In the genomic region with DNA sequence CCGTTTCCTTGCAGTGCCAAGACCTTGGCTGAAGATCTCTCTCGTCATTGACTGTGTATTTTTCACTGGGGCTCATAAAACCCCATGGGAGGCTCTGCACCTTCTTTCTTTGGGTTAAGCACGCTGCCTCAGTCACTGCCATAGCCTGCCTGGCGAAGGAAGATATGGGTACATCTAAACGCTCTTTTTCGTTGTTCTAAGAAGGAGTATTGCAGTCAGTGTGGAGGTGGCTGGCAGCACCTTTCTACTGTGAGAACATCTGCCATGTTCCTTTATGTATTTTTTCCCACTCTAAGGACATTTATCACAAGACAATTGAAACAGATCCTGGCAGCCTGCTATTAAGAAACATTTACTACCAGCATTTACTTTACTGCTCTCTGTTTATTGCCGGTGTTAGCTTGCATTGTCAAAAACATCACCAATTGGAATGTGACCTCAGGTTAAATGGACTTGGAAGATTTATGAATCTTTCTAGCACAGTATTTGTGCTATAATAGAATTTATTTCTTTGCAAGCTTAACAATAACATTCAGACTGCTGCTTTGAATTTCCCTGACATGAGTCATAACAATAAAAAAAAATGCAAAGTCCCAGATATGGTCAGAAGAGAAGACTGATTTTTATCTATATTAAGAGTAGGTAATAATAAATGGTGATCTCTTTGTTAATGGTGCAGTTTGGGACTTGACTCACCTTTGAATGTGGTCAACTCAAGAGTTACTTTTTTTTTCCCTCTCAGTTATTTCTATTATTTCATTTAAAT, we compare ENCODE assay signal across 10 cellular contexts.
DNase-seq lines count a peak whose midpoint lies in the region; ATAC-seq, FAIRE-seq and TF ChIP-seq lines count a peak whose summit lies in the region.
"Had no signal": no experiment of that assay in that cellular context is flagged by ENCODE, and none has a peak within 500 bp of the region (broad histone marks: within the 10 kb centered on the region; RNA-seq: fewer than 3 reads in every experiment).

No MANE protein-coding gene starts in this region.

- no peaks in the 10 kb centered on the region for H3K4me1 Mint-ChIP-seq in endodermal cell

- no peak for TF ChIP-seq CTCF in endodermal cell (conservative IDR thresholded peaks at IDR 0.05)

- no peak overlapping the region for H3K9ac ChIP-seq in endodermal cell (ENCODE audit: extremely low read depth, low read length, poor library complexity, severe bottlenecking)

- FAIRE-seq in small intestine (lab: Jason Lieb, UNC): peak; percentile 49

- peaks cover 2% of the 10 kb centered on the region for H3K36me3 Mint-ChIP-seq in endodermal cell (ENCODE audit: low read depth)

- no peak overlapping the region for H3K4me3 ChIP-seq in endodermal cell (ENCODE audit: low read length)
- no peak overlapping the region for H3K4me3 ChIP-seq in small intestine (ENCODE audit: low read depth in 1 of 2, low read length in 2 of 2)
- no peak overlapping the region for H3K4me3 ChIP-seq in SJCRH30
- H3K4me3 ChIP-seq: dorsolateral prefrontal cortex, skin epidermis had no signal

- no peaks in the 10 kb centered on the region for H3K9me3 Mint-ChIP-seq in endodermal cell

- ATAC-seq in GM19043 (IDR thresholded peaks at IDR 0.05; ENCODE audit: low read depth, unreplicated experiment) (peak; percentile 46), GM21786 (IDR thresholded peaks at IDR 0.05; ENCODE audit: unreplicated experiment) (no peak), GM19324 (IDR thresholded peaks at IDR 0.05; ENCODE audit: low FRiP score, unreplicated experiment) (no peak)

- H3K27ac ChIP-seq in endodermal cell (ENCODE audit: low read depth, low read length) (peak overlapping the region; percentile 30), small intestine (ENCODE audit: low read depth in 1 of 2, low read length in 1 of 2) (peak overlapping the region in 1 of 2 donors; percentile 49), SJCRH30 (no peak overlapping the region)
- H3K27ac ChIP-seq: skin epidermis had no signal

- no peak overlapping the region for H3K27ac Mint-ChIP-seq in endodermal cell

- WGBS in endodermal cell (ENCODE audit: insufficient coverage in 1 of 2, insufficient read length in 1 of 2), 2 experiments: 90 to 92% methylated on average over 5 to 7 of the region's 7 CpGs
- WGBS in small intestine, 3 donors: 54 to 66% (median 57%) methylated on average over 7 of the region's 7 CpGs

- H3K27me3 ChIP-seq in endodermal cell (ENCODE audit: control insufficient read depth, insufficient read depth, low read length, poor library complexity, severe bottlenecking) (no peaks in the 10 kb centered on the region), small intestine (ENCODE audit: control insufficient read depth in 2 of 2, insufficient read depth in 2 of 2, low read length in 2 of 2) (no peaks in the 10 kb centered on the region), SJCRH30 (no peaks in the 10 kb centered on the region)
- H3K27me3 ChIP-seq: dorsolateral prefrontal cortex had no signal

- H3K4me1 ChIP-seq in endodermal cell (ENCODE audit: control insufficient read depth, insufficient read depth, low read length) (no peaks in the 10 kb centered on the region), small intestine (ENCODE audit: control insufficient read depth in 2 of 2, insufficient read depth in 1 of 2, low read depth in 1 of 2, low read length in 1 of 2) (no peaks in the 10 kb centered on the region), SJCRH30 (peaks cover 3% of the 10 kb centered on the region; the same call in 1 of the 2 replicates)

- no peak overlapping the region for H3K4me3 Mint-ChIP-seq in endodermal cell

- DNase-seq in NCI-H1417 (lab: John Stamatoyannopoulos, UW) (peak in 2 of 3 experiments; percentile 73 to 97), endodermal cell (no peak), small intestine (peak; percentile 47), SJCRH30 (no peak), CD1c-positive myeloid dendritic cell (ENCODE audit: extremely low spot score) (no peak)

- no peaks in the 10 kb centered on the region for H3K9me3 ChIP-seq in endodermal cell (ENCODE audit: control insufficient read depth, low read length)
- no peaks in the 10 kb centered on the region for H3K9me3 ChIP-seq in small intestine (ENCODE audit: control insufficient read depth, low read depth)
- no peaks in the 10 kb centered on the region for H3K9me3 ChIP-seq in SJCRH30 (replicated peaks)

- no peaks in the 10 kb centered on the region for H3K27me3 Mint-ChIP-seq in endodermal cell (ENCODE audit: insufficient read depth)

- H3K36me3 ChIP-seq in endodermal cell (ENCODE audit: control insufficient read depth, insufficient read depth, low read length) (no peaks in the 10 kb centered on the region), small intestine (ENCODE audit: control insufficient read depth in 2 of 2, insufficient read depth in 2 of 2, low read length in 2 of 2) (peaks cover 0 to 6% of the 10 kb centered on the region in 2 donors), SJCRH30 (peaks cover 7% of the 10 kb centered on the region; the same call in 1 of the 2 replicates)

Comparison
In these comparisons a context has a peak if more than half of its experiments do, and no peak if none do; other contexts are left out.
1. DNase-seq: peak in NCI-H1417 (2 of 3) and small intestine (single experiment); none in endodermal cell (single experiment), SJCRH30 (0 of 2) and CD1c-positive myeloid dendritic cell (single experiment).